In genomic region chr5:88838500-88838899, GRCh38 we compare ENCODE assay signal across 13 cellular contexts.
"Had no signal": no experiment of that assay in that cellular context is flagged by ENCODE, and none has a peak within 500 bp of the region (broad histone marks: within the 10 kb centered on the region; RNA-seq: fewer than 3 reads in every experiment).

No MANE protein-coding gene starts in this region.

- H3K27me3 ChIP-seq: ovary, tibial nerve had no signal

- ATAC-seq: activated CD4-positive, alpha-beta T cell treated with anti-CD3 and anti-CD28 coated beads for 36 hours; activated CD8-positive, alpha-beta T cell treated with anti-CD3 and anti-CD28 coated beads for 36 hours; activated naive CD8-positive, alpha-beta T cell treated with anti-CD3 and anti-CD28 coated beads, Interleukin-2, amount 50 U/mL, for 24 hours had no signal

- DNase-seq: activated CD4-positive, alpha-beta T cell treated with anti-CD3 and anti-CD28 coated beads for 36 hours; activated CD8-positive, alpha-beta memory T cell treated with anti-CD3 and anti-CD28 coated beads, Interleukin-2, amount 50 U/mL, for 4 hours; activated CD8-positive, alpha-beta T cell treated with anti-CD3 and anti-CD28 coated beads for 36 hours; activated naive CD4-positive, alpha-beta T cell; activated naive CD8-positive, alpha-beta T cell treated with anti-CD3 and anti-CD28 coated beads, Interleukin-2, amount 50 U/mL, for 24 hours; dermis blood vessel endothelial cell; glutamatergic neuron; mesendoderm; ovary; stimulated activated CD4-positive, alpha-beta T cell treated with anti-CD3 and anti-CD28 coated beads, Interleukin-15, amount 100 ng/mL, for 24 hours; stimulated activated CD4-positive, alpha-beta T cell treated with anti-CD3 and anti-CD28 coated beads, Interleukin-4, amount 100 ng/mL, for 24 hours; T-helper 9 cell had no signal

- H3K27ac ChIP-seq: tibial nerve had no signal

- H3K27ac Mint-ChIP-seq: activated CD4-positive, alpha-beta T cell treated with anti-CD3 and anti-CD28 coated beads for 36 hours; activated CD8-positive, alpha-beta T cell treated with anti-CD3 and anti-CD28 coated beads for 36 hours; activated naive CD8-positive, alpha-beta T cell treated with anti-CD3 and anti-CD28 coated beads, Interleukin-2, amount 50 U/mL, for 24 hours had no signal

- H3K4me3 ChIP-seq: ovary, tibial nerve had no signal

- H3K4me3 Mint-ChIP-seq: activated CD4-positive, alpha-beta T cell treated with anti-CD3 and anti-CD28 coated beads for 36 hours; activated CD8-positive, alpha-beta T cell treated with anti-CD3 and anti-CD28 coated beads for 36 hours; activated naive CD8-positive, alpha-beta T cell treated with anti-CD3 and anti-CD28 coated beads, Interleukin-2, amount 50 U/mL, for 24 hours had no signal

- H3K9me3 ChIP-seq: ovary, tibial nerve had no signal

- H3K36me3 ChIP-seq: ovary, tibial nerve had no signal

- H3K9me3 Mint-ChIP-seq: activated CD8-positive, alpha-beta T cell treated with anti-CD3 and anti-CD28 coated beads for 36 hours; activated naive CD8-positive, alpha-beta T cell treated with anti-CD3 and anti-CD28 coated beads, Interleukin-2, amount 50 U/mL, for 24 hours had no signal
